ENCODE assay signal across 21 cellular contexts in the genomic region with DNA sequence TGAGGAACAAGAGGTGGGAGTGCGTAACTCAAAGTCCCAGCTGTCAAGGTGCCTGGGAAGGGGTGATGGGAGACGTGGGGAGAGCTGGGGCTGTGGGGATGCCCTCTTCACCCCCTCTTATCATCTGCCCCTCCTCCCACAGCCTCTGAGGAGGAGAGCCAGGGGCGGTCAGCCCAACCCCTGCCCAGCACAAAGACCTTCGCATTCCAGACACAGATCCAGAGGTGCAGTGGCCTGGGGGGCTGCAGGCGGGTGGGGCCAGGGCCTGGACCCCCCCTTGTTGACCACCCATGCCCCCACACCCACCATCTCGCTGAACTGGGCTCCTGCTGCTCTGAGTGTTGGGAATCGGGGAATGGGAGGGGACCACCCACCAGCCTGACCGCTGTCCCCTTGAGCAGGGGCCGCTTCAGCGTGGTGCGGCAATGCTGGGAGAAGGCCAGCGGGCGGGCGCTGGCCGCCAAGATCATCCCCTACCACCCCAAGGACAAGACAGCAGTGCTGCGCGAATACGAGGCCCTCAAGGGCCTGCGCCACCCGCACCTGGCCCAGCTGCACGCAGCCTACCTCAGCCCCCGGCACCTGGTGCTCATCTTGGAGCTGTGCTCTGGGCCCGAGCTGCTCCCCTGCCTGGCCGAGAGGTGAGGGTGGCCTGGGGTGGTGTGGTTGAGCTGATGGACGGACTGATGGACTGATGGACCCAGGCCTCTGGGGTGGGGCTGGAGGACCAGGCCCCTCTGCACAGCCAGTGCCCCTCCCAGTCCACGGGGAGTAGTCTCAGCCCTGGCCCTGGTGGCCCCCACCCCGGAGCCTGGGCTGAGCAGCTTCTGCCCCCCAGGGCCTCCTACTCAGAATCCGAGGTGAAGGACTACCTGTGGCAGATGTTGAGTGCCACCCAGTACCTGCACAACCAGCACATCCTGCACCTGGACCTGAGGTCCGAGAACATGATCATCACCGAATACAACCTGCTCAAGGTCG. TPM values are rescaled to one million over a fixed set of nuclear protein-coding genes. Genes with fewer than 3 reads are reported as not detected.
DNase-seq lines count a peak whose midpoint lies in the region; ATAC-seq and TF ChIP-seq lines count a peak whose summit lies in the region.
"Had no signal": no experiment of that assay in that cellular context is flagged by ENCODE, and none has a peak within 500 bp of the region (broad histone marks: within the 10 kb centered on the region; RNA-seq: fewer than 3 reads in every experiment).

No MANE protein-coding gene starts in this region.

- H3K27ac Mint-ChIP-seq in activated CD4-positive, alpha-beta T cell treated with anti-CD3 and anti-CD28 coated beads for 36 hours: no peak overlapping the region
- no peak overlapping the region for H3K27ac Mint-ChIP-seq in activated CD8-positive, alpha-beta T cell treated with anti-CD3 and anti-CD28 coated beads for 36 hours
- no peak overlapping the region for H3K27ac Mint-ChIP-seq in immature natural killer cell
- H3K27ac Mint-ChIP-seq: activated CD8-positive, alpha-beta memory T cell treated with anti-CD3 and anti-CD28 coated beads, Interleukin-2, amount 10 ng/mL, durations not matched to agents 7 days and 5 days; activated naive CD4-positive, alpha-beta T cell treated with anti-CD3 and anti-CD28 coated beads, Interleukin-2, amount 50 U/mL, for 24 hours; stimulated activated memory B cell treated with anti-CD40 and anti-IgM and Interleukin-4, amounts not matched to agents 10 μg/mL and 1 μg/mL and 100 μg/mL, for 72 hours had no signal

- no peak overlapping the region for H3K4me3 ChIP-seq in gastrocnemius medialis
- no peak overlapping the region for H3K4me3 ChIP-seq in effector memory CD4-positive, alpha-beta T cell (ENCODE audit: insufficient read depth, low read depth, low read length, poor library complexity, severe bottlenecking)

- H3K36me3 Mint-ChIP-seq in activated CD4-positive, alpha-beta T cell treated with anti-CD3 and anti-CD28 coated beads for 36 hours (ENCODE audit: low read depth): no peaks in the 10 kb centered on the region
- H3K36me3 Mint-ChIP-seq in activated CD8-positive, alpha-beta T cell treated with anti-CD3 and anti-CD28 coated beads for 36 hours (ENCODE audit: low read depth): no peaks in the 10 kb centered on the region
- no peaks in the 10 kb centered on the region for H3K36me3 Mint-ChIP-seq in immature natural killer cell
- H3K36me3 Mint-ChIP-seq: activated CD8-positive, alpha-beta memory T cell treated with anti-CD3 and anti-CD28 coated beads, Interleukin-2, amount 10 ng/mL, durations not matched to agents 7 days and 5 days; activated naive CD4-positive, alpha-beta T cell treated with anti-CD3 and anti-CD28 coated beads, Interleukin-2, amount 50 U/mL, for 24 hours; stimulated activated memory B cell treated with anti-CD40 and anti-IgM and Interleukin-4, amounts not matched to agents 10 μg/mL and 1 μg/mL and 100 μg/mL, for 72 hours had no signal

- peak overlapping the region; percentile 26 for H3K4me3 Mint-ChIP-seq in activated CD4-positive, alpha-beta T cell treated with anti-CD3 and anti-CD28 coated beads for 36 hours
- H3K4me3 Mint-ChIP-seq in activated CD8-positive, alpha-beta T cell treated with anti-CD3 and anti-CD28 coated beads for 36 hours: peak overlapping the region; percentile 36
- H3K4me3 Mint-ChIP-seq in immature natural killer cell: peak overlapping the region in 3 of 5 donors; percentile 9 to 49 (median 27)
- H3K4me3 Mint-ChIP-seq: activated CD8-positive, alpha-beta memory T cell treated with anti-CD3 and anti-CD28 coated beads, Interleukin-2, amount 10 ng/mL, durations not matched to agents 7 days and 5 days; activated naive CD4-positive, alpha-beta T cell treated with anti-CD3 and anti-CD28 coated beads, Interleukin-2, amount 50 U/mL, for 24 hours; stimulated activated memory B cell treated with anti-CD40 and anti-IgM and Interleukin-4, amounts not matched to agents 10 μg/mL and 1 μg/mL and 100 μg/mL, for 72 hours had no signal

- intact Hi-C loops in activated CD4-positive, alpha-beta T cell treated with anti-CD3 and anti-CD28 coated beads for 36 hours (cut with DNase I, micrococcal nuclease): no loop called here
- intact Hi-C loops in activated CD8-positive, alpha-beta T cell treated with anti-CD3 and anti-CD28 coated beads for 36 hours (cut with micrococcal nuclease): no loop called here
- intact Hi-C loops in gastrocnemius medialis (cut with DNase I; ENCODE audit: low total_unique reads): no loop called here

- no peak for TF ChIP-seq CTCF in activated CD8-positive, alpha-beta T cell treated with anti-CD3 and anti-CD28 coated beads for 36 hours (IDR thresholded peaks at IDR 0.05)
- TF ChIP-seq CTCF in gastrocnemius medialis (IDR thresholded peaks at IDR 0.05 in 4 of 5, conservative IDR thresholded peaks at IDR 0.05 in 1 of 5): no peak

- TF ChIP-seq POLR2A in gastrocnemius medialis (IDR thresholded peaks at IDR 0.05): no peak

- in situ Hi-C loops in gastrocnemius medialis (cut with MboI; ENCODE audit: low sequenced_read_pairs in 4 of 4): no loop called here

- no peaks in the 10 kb centered on the region for H3K9me3 ChIP-seq in gastrocnemius medialis
- H3K9me3 ChIP-seq in effector memory CD4-positive, alpha-beta T cell (ENCODE audit: control insufficient read depth, low read length): no peaks in the 10 kb centered on the region
- H3K9me3 ChIP-seq: A549, HAP-1, left lung, transverse colon had no signal

- H3K27me3 Mint-ChIP-seq in activated CD4-positive, alpha-beta T cell treated with anti-CD3 and anti-CD28 coated beads for 36 hours: peaks cover 9% of the 10 kb centered on the region
- H3K27me3 Mint-ChIP-seq in activated CD8-positive, alpha-beta T cell treated with anti-CD3 and anti-CD28 coated beads for 36 hours: peaks cover 20% of the 10 kb centered on the region
- peaks cover 0 to 10% (median 2%) of the 10 kb centered on the region in 3 donors for H3K27me3 Mint-ChIP-seq in immature natural killer cell (ENCODE audit: low read depth in 3 of 3)

- ATAC-seq in activated CD4-positive, alpha-beta T cell treated with anti-CD3 and anti-CD28 coated beads for 36 hours: no peak
- no peak for ATAC-seq in activated CD8-positive, alpha-beta T cell treated with anti-CD3 and anti-CD28 coated beads for 36 hours
- ATAC-seq in gastrocnemius medialis: no peak
- no peak for ATAC-seq in GM18502 (IDR thresholded peaks at IDR 0.05; ENCODE audit: poor library complexity, unreplicated experiment)
- ATAC-seq: activated CD8-positive, alpha-beta memory T cell treated with anti-CD3 and anti-CD28 coated beads, Interleukin-2, amount 10 ng/mL, durations not matched to agents 7 days and 5 days; Panc1 had no signal

- peak overlapping the region; percentile 82 to 92 (median 86) for H3K27ac ChIP-seq in gastrocnemius medialis
- no peak overlapping the region for H3K27ac ChIP-seq in effector memory CD4-positive, alpha-beta T cell (ENCODE audit: insufficient read depth, low read length, poor library complexity, severe bottlenecking)
- H3K27ac ChIP-seq: left lung had no signal

- H3K9me3 Mint-ChIP-seq in activated CD4-positive, alpha-beta T cell treated with anti-CD3 and anti-CD28 coated beads for 36 hours (ENCODE audit: low read depth): no peaks in the 10 kb centered on the region
- no peaks in the 10 kb centered on the region for H3K9me3 Mint-ChIP-seq in activated CD8-positive, alpha-beta T cell treated with anti-CD3 and anti-CD28 coated beads for 36 hours
- H3K9me3 Mint-ChIP-seq in immature natural killer cell: no peaks in the 10 kb centered on the region
- H3K9me3 Mint-ChIP-seq: activated naive CD4-positive, alpha-beta T cell treated with anti-CD3 and anti-CD28 coated beads, Interleukin-2, amount 50 U/mL, for 24 hours; neural crest cell; stimulated activated memory B cell treated with anti-CD40 and anti-IgM and Interleukin-4, amounts not matched to agents 10 μg/mL and 1 μg/mL and 100 μg/mL, for 72 hours had no signal

- peaks cover 0 to 60% of the 10 kb centered on the region in 2 donors for H3K36me3 ChIP-seq in gastrocnemius medialis
- H3K36me3 ChIP-seq in effector memory CD4-positive, alpha-beta T cell (ENCODE audit: control insufficient read depth, insufficient read depth, low read length): no peaks in the 10 kb centered on the region
- H3K36me3 ChIP-seq: HAP-1, left lung, transverse colon had no signal

- peaks cover 10 to 30% of the 10 kb centered on the region in 2 donors for H3K4me1 ChIP-seq in gastrocnemius medialis
- peaks cover 12% of the 10 kb centered on the region for H3K4me1 ChIP-seq in effector memory CD4-positive, alpha-beta T cell (ENCODE audit: control insufficient read depth, insufficient read depth, low read length, poor library complexity, severe bottlenecking)

- no peak for DNase-seq in activated CD4-positive, alpha-beta T cell treated with anti-CD3 and anti-CD28 coated beads for 36 hours
- DNase-seq in activated CD4-positive, alpha-beta T cell treated with anti-CD3 and anti-CD28 coated beads for 1 hour: no peak
- DNase-seq in activated CD8-positive, alpha-beta T cell treated with anti-CD3 and anti-CD28 coated beads for 36 hours: no peak
- no peak for DNase-seq in immature natural killer cell
- no peak for DNase-seq in gastrocnemius medialis
- no peak for DNase-seq in effector memory CD4-positive, alpha-beta T cell
- no peak for DNase-seq in medulla oblongata (ENCODE audit: extremely low spot score)
- DNase-seq: activated CD8-positive, alpha-beta memory T cell treated with anti-CD3 and anti-CD28 coated beads, Interleukin-2, amount 10 ng/mL, durations not matched to agents 7 days and 5 days; COR-L47; MV-4-11; NCI-H2081 treated with DMSO at 0.1 percent for 48 hours; NCI-H526; transverse colon had no signal

- POLR2A ChIA-PET in activated CD4-positive, alpha-beta T cell treated with anti-CD3 and anti-CD28 coated beads for 36 hours (lab: Charles Lee): interaction anchor here (0.7 kb wide), 1 partner anchor 80 kb away, joined by 3 read pairs; no protein-coding TSS in a partner anchor
- POLR2A ChIA-PET in activated CD8-positive, alpha-beta T cell treated with anti-CD3 and anti-CD28 coated beads for 36 hours (lab: Charles Lee): no interaction called here

- H3K27me3 ChIP-seq in gastrocnemius medialis: no peaks in the 10 kb centered on the region
- H3K27me3 ChIP-seq in effector memory CD4-positive, alpha-beta T cell (replicated peaks; ENCODE audit: control insufficient read depth, insufficient read depth, low read length, poor library complexity, severe bottlenecking): no peaks in the 10 kb centered on the region

- CTCF ChIA-PET in activated CD4-positive, alpha-beta T cell treated with anti-CD3 and anti-CD28 coated beads for 36 hours (lab: Charles Lee): no interaction called here
- CTCF ChIA-PET in activated CD8-positive, alpha-beta T cell treated with anti-CD3 and anti-CD28 coated beads for 36 hours (lab: Charles Lee): no interaction called here

- H3K4me1 Mint-ChIP-seq in activated CD4-positive, alpha-beta T cell treated with anti-CD3 and anti-CD28 coated beads for 36 hours: peaks cover 8% of the 10 kb centered on the region
- H3K4me1 Mint-ChIP-seq in activated CD8-positive, alpha-beta T cell treated with anti-CD3 and anti-CD28 coated beads for 36 hours (ENCODE audit: low read depth): peaks cover 7% of the 10 kb centered on the region
- peaks cover 7 to 8% of the 10 kb centered on the region in 2 donors for H3K4me1 Mint-ChIP-seq in immature natural killer cell

RNA-seq across cellular contexts. Expression of a gene that starts 29.7 kb away (rescaled TPM):
- 10 to 100 TPM; 27.0 to 33.3 TPM for total RNA-seq in activated CD4-positive, alpha-beta T cell treated with anti-CD3 and anti-CD28 coated beads for 36 hours
- 10 to 100 TPM; 30.7 to 32.1 TPM for total RNA-seq in activated CD8-positive, alpha-beta T cell treated with anti-CD3 and anti-CD28 coated beads for 36 hours
- 10 to 100 TPM in 2 of 3 donors, 1 to 10 TPM in 1; 8.8 to 27.3 (median 10.7) TPM for polyA plus RNA-seq in immature natural killer cell
- 10 to 100 TPM in 2 of 4 donors, 1 to 10 TPM in 2; 4.0 to 12.2 (median 9.3) TPM for total RNA-seq in gastrocnemius medialis

RNA-seq across cellular contexts. Expression of a gene that starts 39.7 kb away (rescaled TPM):
- total RNA-seq in activated CD4-positive, alpha-beta T cell treated with anti-CD3 and anti-CD28 coated beads for 36 hours: 1 to 10 TPM; 1.2 to 1.3 TPM
- 1 to 10 TPM; 1.9 to 2.7 TPM for total RNA-seq in activated CD8-positive, alpha-beta T cell treated with anti-CD3 and anti-CD28 coated beads for 36 hours
- 1 to 10 TPM in 1 of 3 donors, under 1 TPM in 1, not detected in 1; 0.53 to 1.7 TPM for polyA plus RNA-seq in immature natural killer cell
- total RNA-seq in gastrocnemius medialis: not detected
- total RNA-seq: transverse colon had no signal
- polyA plus RNA-seq: A549 had no signal
